Comparison of ENCODE assay signal across 15 cellular contexts in the genomic region with DNA sequence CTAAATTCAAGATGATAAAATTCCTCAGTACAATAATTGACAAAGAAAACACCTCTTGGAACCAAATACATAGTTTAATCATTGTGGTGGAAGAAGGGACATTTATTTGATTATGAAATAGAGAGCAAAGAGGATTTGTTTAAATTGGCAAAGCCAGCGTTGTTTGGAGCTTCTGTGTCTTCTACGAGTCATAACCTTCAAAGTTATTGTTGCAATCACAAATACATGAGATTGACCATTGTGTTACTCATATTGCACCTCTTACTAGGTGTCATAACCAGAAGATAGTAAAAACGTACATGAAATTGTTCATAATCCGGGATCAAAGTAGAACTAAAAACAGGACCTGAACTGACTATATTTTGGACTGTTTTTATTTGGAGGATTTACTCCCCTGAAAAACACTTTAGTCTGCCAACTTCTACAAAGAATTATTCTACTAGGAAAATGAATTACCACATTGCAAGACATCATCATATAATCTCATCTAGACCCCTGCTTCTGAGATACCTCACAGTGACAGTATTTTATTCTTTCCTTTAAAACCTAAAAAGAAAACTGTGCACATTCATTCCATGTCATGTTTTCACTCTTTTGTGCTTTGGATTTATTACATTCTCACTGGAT.
A peak's percentile ranks its signal among the peaks of the same experiment; 100 is the strongest.
DNase-seq lines count a peak whose midpoint lies in the region; ATAC-seq and TF ChIP-seq lines count a peak whose summit lies in the region.
"Had no signal": no experiment of that assay in that cellular context is flagged by ENCODE, and none has a peak within 500 bp of the region (broad histone marks: within the 10 kb centered on the region; RNA-seq: fewer than 3 reads in every experiment).

No MANE protein-coding gene starts in this region.

- DNase-seq in ELR (ENCODE audit: low read depth) (peak; percentile 39), HFFc6 (peak; percentile 20), adipocyte (ENCODE audit: low read depth) (peak; percentile 67), glutamatergic neuron (no peak), globus pallidus (ENCODE audit: low spot score) (no peak), NCI-H1930 (lab: John Stamatoyannopoulos, UW) (no peak)
- no peak for DNase-seq in stimulated activated CD8-positive, alpha-beta memory T cell treated with anti-CD3 and anti-CD28 coated beads, Interleukin-4, amount 100 ng/mL, for 48 hours
- DNase-seq: activated effector memory CD4-positive, alpha-beta T cell treated with Interleukin-2 at 50 U/mL for 16 hours; CD4-positive, alpha-beta memory T cell; GDM1; H7; occipital lobe had no signal

- peaks cover 35% of the 10 kb centered on the region for H3K4me1 Mint-ChIP-seq in HFFc6 (ENCODE audit: low read depth)
- peaks cover 44% of the 10 kb centered on the region for H3K4me1 Mint-ChIP-seq in glutamatergic neuron (ENCODE audit: low read depth, unreplicated experiment)
- H3K4me1 Mint-ChIP-seq: CD4-positive, alpha-beta memory T cell had no signal

- H3K4me3 ChIP-seq in adipocyte (ENCODE audit: low read length), result no peak overlapping the region
- H3K4me3 ChIP-seq: thoracic aorta had no signal

- H3K36me3 Mint-ChIP-seq in HFFc6 (ENCODE audit: low read depth), result no peaks in the 10 kb centered on the region
- H3K36me3 Mint-ChIP-seq in glutamatergic neuron (ENCODE audit: unreplicated experiment), result no peaks in the 10 kb centered on the region
- H3K36me3 Mint-ChIP-seq: CD4-positive, alpha-beta memory T cell; WTC11 had no signal

- H3K27ac Mint-ChIP-seq in HFFc6 (no peak overlapping the region), glutamatergic neuron (ENCODE audit: unreplicated experiment) (no peak overlapping the region)
- H3K27ac Mint-ChIP-seq: WTC11 had no signal

- no peak overlapping the region for H3K4me3 Mint-ChIP-seq in HFFc6
- H3K4me3 Mint-ChIP-seq in glutamatergic neuron (ENCODE audit: unreplicated experiment), result peak overlapping the region; percentile 20
- H3K4me3 Mint-ChIP-seq: CD4-positive, alpha-beta memory T cell; WTC11 had no signal

- no peaks in the 10 kb centered on the region for H3K27me3 ChIP-seq in adipocyte (replicated peaks; ENCODE audit: control insufficient read depth, insufficient read depth, low read length)

- no peaks in the 10 kb centered on the region for H3K9me3 Mint-ChIP-seq in HFFc6
- H3K9me3 Mint-ChIP-seq in glutamatergic neuron (ENCODE audit: unreplicated experiment), result peaks cover 5% of the 10 kb centered on the region

- no peaks in the 10 kb centered on the region for H3K9me3 ChIP-seq in adipocyte (ENCODE audit: control insufficient read depth, low read length)
- H3K9me3 ChIP-seq: thoracic aorta had no signal

- H3K36me3 ChIP-seq in adipocyte (ENCODE audit: control insufficient read depth, insufficient read depth, low read length, severe bottlenecking), result no peaks in the 10 kb centered on the region
- H3K36me3 ChIP-seq: thoracic aorta had no signal

- no peak overlapping the region for H3K9ac ChIP-seq in adipocyte (ENCODE audit: low read length)

- TF ChIP-seq CTCF in HFFc6 (IDR thresholded peaks at IDR 0.05) (no peak), glutamatergic neuron (IDR thresholded peaks at IDR 0.05; ENCODE audit: partially characterized antibody, unreplicated experiment) (no peak)

- H3K27me3 Mint-ChIP-seq in HFFc6 (ENCODE audit: insufficient read depth) (peaks cover 2% of the 10 kb centered on the region), glutamatergic neuron (ENCODE audit: unreplicated experiment) (no peaks in the 10 kb centered on the region)

- no peak for ATAC-seq in GM19463 (IDR thresholded peaks at IDR 0.05; ENCODE audit: unreplicated experiment)
- ATAC-seq: WTC11 had no signal

- peaks cover 29% of the 10 kb centered on the region for H3K4me1 ChIP-seq in adipocyte (ENCODE audit: control insufficient read depth, insufficient read depth, low read length)

Comparison
In these comparisons a context has a peak if more than half of its experiments do, and no peak if none do; other contexts are left out.
1. DNase-seq: peak in ELR (single experiment), HFFc6 (single experiment) and adipocyte (single experiment); none in glutamatergic neuron (single experiment), globus pallidus (single experiment), NCI-H1930 (0 of 2) and stimulated activated CD8-positive, alpha-beta memory T cell treated with anti-CD3 and anti-CD28 coated beads, Interleukin-4, amount 100 ng/mL, for 48 hours (single experiment).